Comparison of ENCODE assay signal across 8 cellular contexts in the genomic region with DNA sequence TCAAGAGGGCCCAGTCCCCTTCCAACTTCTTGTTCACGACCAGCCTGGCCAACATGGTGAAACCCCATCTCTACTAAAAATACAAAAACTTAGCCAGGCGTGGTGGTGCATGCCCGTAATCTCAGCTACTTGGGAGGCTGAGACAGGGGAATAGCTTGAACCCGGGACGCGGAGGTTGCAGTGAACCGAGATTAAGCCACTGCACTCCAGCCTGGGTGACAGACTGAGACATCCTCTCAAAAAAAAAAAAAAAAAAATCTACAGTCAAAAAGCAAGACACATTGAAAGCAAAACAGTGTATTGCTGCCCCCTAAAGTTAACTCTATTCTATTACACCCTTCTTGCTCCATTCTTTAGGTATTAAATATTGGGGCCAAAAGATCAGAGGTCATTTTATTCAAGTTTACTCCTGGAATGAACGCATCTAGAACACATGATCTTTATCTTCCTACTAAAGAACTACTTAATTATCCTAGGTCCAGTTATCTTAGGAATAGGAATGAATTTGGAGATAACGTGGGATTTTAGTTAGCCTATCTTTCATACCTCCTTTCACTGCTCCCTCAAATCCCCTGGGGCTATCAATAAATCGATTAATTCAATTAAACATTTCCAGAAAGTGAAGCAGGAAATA. TPM values are rescaled to one million over a fixed set of nuclear protein-coding genes. Genes with fewer than 3 reads are reported as not detected.
A peak's percentile ranks its signal among the peaks of the same experiment; 100 is the strongest.
DNase-seq lines count a peak whose midpoint lies in the region; ATAC-seq and TF ChIP-seq lines count a peak whose summit lies in the region.

No MANE protein-coding gene starts in this region.

- H3K4me3 ChIP-seq in heart left ventricle (peak overlapping the region in 7 of 12 donors; percentile 5 to 94 (median 13)), HCT116 (replicated peaks in 1 of 2; ENCODE audit: low read depth in 1 of 2, low read length in 2 of 2) (peak overlapping the region; percentile 83 to 87), subcutaneous abdominal adipose tissue (ENCODE audit: low read depth in 1 of 5, low read length in 5 of 5) (peak overlapping the region in 3 of 5 donors; percentile 19 to 62 (median 37))

- DNase-seq in heart left ventricle (peak in 1 of 5 donors; percentile 39), Right ventricle myocardium superior (no peak), HCT116 (ENCODE audit: low read depth, low spot score) (no peak), NCI-H524 treated with DMSO at 0.1 percent for 48 hours (lab: John Stamatoyannopoulos, UW) (peak; percentile 29), immature natural killer cell (peak; percentile 63 to 74 (median 74))
- no peak for DNase-seq in activated naive CD8-positive, alpha-beta T cell treated with anti-CD3 and anti-CD28 coated beads, Interleukin-2, amount 10 ng/mL, durations not matched to agents 7 days and 5 days

- TF ChIP-seq CTCF in heart left ventricle (IDR thresholded peaks at IDR 0.05) (peak; percentile 36 to 71 (median 56)), HCT116 (IDR thresholded peaks at IDR 0.05 in 2 of 3, conservative IDR thresholded peaks at IDR 0.05 in 1 of 3; ENCODE audit: borderline replicate concordance in 1 of 3, insufficient read depth in 1 of 3, low read depth in 2 of 3, low read length in 2 of 3) (peak in 2 of 3 experiments; percentile 36 to 47; a peak in 4 of 6 replicates)

- TF ChIP-seq POLR2A in heart left ventricle (IDR thresholded peaks at IDR 0.05), result no peak
- TF ChIP-seq POLR2A in HCT116 (IDR thresholded peaks at IDR 0.05; ENCODE audit: borderline replicate concordance, extremely low read depth, insufficient read depth, insufficient read length), result no peak

- RAD21 ChIA-PET in HCT116 (lab: Charles Lee; ENCODE audit: low non-redundant PET in 1 of 2, low total read pairs in 2 of 2, uncharacterized antibody in 2 of 2, unreplicated experiment in 2 of 2), result interaction anchor here in 1 of 2 experiments (1.0 kb wide), 1 partner anchor 204 kb away, joined by 6 read pairs; no protein-coding TSS in a partner anchor

- peaks cover 0 to 52% (median 39%) of the 10 kb centered on the region in 12 donors for H3K4me1 ChIP-seq in heart left ventricle
- H3K4me1 ChIP-seq in HCT116 (ENCODE audit: control insufficient read depth in 1 of 2, insufficient read depth in 2 of 2, low read length in 2 of 2), result peaks cover 11 to 41% of the 10 kb centered on the region in 2 experiments; a peak in 3 of 4 replicates
- peaks cover 3 to 46% (median 44%) of the 10 kb centered on the region in 5 donors for H3K4me1 ChIP-seq in subcutaneous abdominal adipose tissue (ENCODE audit: control insufficient read depth in 5 of 5, insufficient read depth in 5 of 5, low read length in 5 of 5)

- intact Hi-C loops in heart left ventricle (cut with DNase I) (loop anchor here in 7 of 10 donors (2.0 to 10.0 kb wide), 7 partner anchors 204 to 534 kb away; a partner anchor contains a TSS), Right ventricle myocardium superior (cut with DNase I) (loop anchor here (2.0 to 10.0 kb wide), 2 partner anchors 204 to 544 kb away; a partner anchor contains a TSS), HCT116 (cut with micrococcal nuclease) (loop anchor here (2.0 to 10.0 kb wide), 2 partner anchors 204 to 464 kb away; no protein-coding TSS in a partner anchor)

- no peak overlapping the region for H2AFZ ChIP-seq in HCT116 (ENCODE audit: low read depth, low read length, poor library complexity, severe bottlenecking)

- CTCF ChIA-PET in HCT116 (lab: Charles Lee), result interaction anchor here (0.6 kb wide), 1 partner anchor 204 kb away, joined by 4 read pairs; no protein-coding TSS in a partner anchor

- H3K36me3 ChIP-seq in heart left ventricle (peaks cover 4 to 43% (median 34%) of the 10 kb centered on the region in 9 donors), HCT116 (ENCODE audit: control insufficient read depth in 1 of 2, insufficient read depth in 2 of 2, low read length in 2 of 2) (peaks cover 29 to 51% of the 10 kb centered on the region in 2 experiments), subcutaneous abdominal adipose tissue (ENCODE audit: control insufficient read depth in 5 of 5, insufficient read depth in 5 of 5, low read length in 5 of 5) (peaks cover 16 to 30% (median 26%) of the 10 kb centered on the region in 5 donors)

- H3K4me1 Mint-ChIP-seq in activated naive CD8-positive, alpha-beta T cell treated with anti-CD3 and anti-CD28 coated beads, Interleukin-2, amount 10 ng/mL, durations not matched to agents 7 days and 5 days, result peaks cover 31% of the 10 kb centered on the region
- peaks cover 50 to 74% of the 10 kb centered on the region in 2 donors for H3K4me1 Mint-ChIP-seq in immature natural killer cell

- H3K4me2 ChIP-seq in HCT116 (ENCODE audit: low read length), result peak overlapping the region; percentile 91

- no peak for ATAC-seq in heart left ventricle
- ATAC-seq in Right ventricle myocardium superior (ENCODE audit: poor library complexity), result no peak
- no peak for ATAC-seq in HCT116
- no peak for ATAC-seq in activated naive CD8-positive, alpha-beta T cell treated with anti-CD3 and anti-CD28 coated beads, Interleukin-2, amount 10 ng/mL, durations not matched to agents 7 days and 5 days (ENCODE audit: low read depth)
- ATAC-seq in HG03457 (IDR thresholded peaks at IDR 0.05; ENCODE audit: unreplicated experiment), result no peak

- H3K27me3 ChIP-seq in heart left ventricle (no peaks in the 10 kb centered on the region), HCT116 (ENCODE audit: insufficient read depth, low read length) (no peaks in the 10 kb centered on the region), subcutaneous abdominal adipose tissue (ENCODE audit: control insufficient read depth in 5 of 5, insufficient read depth in 4 of 5, low read length in 5 of 5) (no peaks in the 10 kb centered on the region)

- H3K9me3 ChIP-seq in heart left ventricle (no peaks in the 10 kb centered on the region), HCT116 (ENCODE audit: control insufficient read depth in 1 of 2, insufficient read depth in 1 of 2, low read depth in 1 of 2, low read length in 2 of 2) (no peaks in the 10 kb centered on the region), subcutaneous abdominal adipose tissue (ENCODE audit: control insufficient read depth in 5 of 5, low read length in 5 of 5) (no peaks in the 10 kb centered on the region)

- BruUV-seq in HCT116 (replicated peaks; lab: Mats Ljungman, UMichigan), result no TSS peak

- H3K36me3 Mint-ChIP-seq in activated naive CD8-positive, alpha-beta T cell treated with anti-CD3 and anti-CD28 coated beads, Interleukin-2, amount 10 ng/mL, durations not matched to agents 7 days and 5 days, result peaks cover 25% of the 10 kb centered on the region
- H3K36me3 Mint-ChIP-seq in immature natural killer cell, result peaks cover 12 to 20% (median 18%) of the 10 kb centered on the region in 3 donors

- H3K79me2 ChIP-seq in HCT116 (ENCODE audit: insufficient read depth, low read length), result peaks cover 96% of the 10 kb centered on the region

- TF ChIP-seq RAD21 in HCT116 (IDR thresholded peaks at IDR 0.05; ENCODE audit: low read depth), result no peak

- no peaks in the 10 kb centered on the region for H3K9me3 Mint-ChIP-seq in activated naive CD8-positive, alpha-beta T cell treated with anti-CD3 and anti-CD28 coated beads, Interleukin-2, amount 10 ng/mL, durations not matched to agents 7 days and 5 days
- no peaks in the 10 kb centered on the region for H3K9me3 Mint-ChIP-seq in immature natural killer cell

- H3K27ac ChIP-seq in heart left ventricle, result peak overlapping the region in 1 of 12 donors; percentile 9
- peak overlapping the region; percentile 96; the same call in 1 of the 2 replicates for H3K27ac ChIP-seq in HCT116 (ENCODE audit: low read depth, low read length)
- H3K27ac ChIP-seq in subcutaneous abdominal adipose tissue (ENCODE audit: low read depth, low read length), result peak overlapping the region; percentile 26

- 31 to 47% (median 35%) methylated on average over 10 of the region's 10 CpGs for WGBS in heart left ventricle, 4 donors

- no peaks in the 10 kb centered on the region for H3K27me3 Mint-ChIP-seq in activated naive CD8-positive, alpha-beta T cell treated with anti-CD3 and anti-CD28 coated beads, Interleukin-2, amount 10 ng/mL, durations not matched to agents 7 days and 5 days
- peaks cover 5 to 13% (median 12%) of the 10 kb centered on the region in 3 donors for H3K27me3 Mint-ChIP-seq in immature natural killer cell (ENCODE audit: low read depth in 3 of 3)

- H4K20me1 ChIP-seq in HCT116 (ENCODE audit: insufficient read depth), result peaks cover 6% of the 10 kb centered on the region; the same call in 1 of the 2 replicates

- peak overlapping the region; percentile 96 for H3K4me3 Mint-ChIP-seq in activated naive CD8-positive, alpha-beta T cell treated with anti-CD3 and anti-CD28 coated beads, Interleukin-2, amount 10 ng/mL, durations not matched to agents 7 days and 5 days
- H3K4me3 Mint-ChIP-seq in immature natural killer cell, result peak overlapping the region; percentile 49 to 99 (median 60)

- H3K27ac Mint-ChIP-seq in activated naive CD8-positive, alpha-beta T cell treated with anti-CD3 and anti-CD28 coated beads, Interleukin-2, amount 10 ng/mL, durations not matched to agents 7 days and 5 days, result no peak overlapping the region
- peak overlapping the region; percentile 46 to 100 (median 91) for H3K27ac Mint-ChIP-seq in immature natural killer cell

- no peaks in the 10 kb centered on the region for H3K9me2 ChIP-seq in HCT116 (ENCODE audit: insufficient read depth)

- H3K9ac ChIP-seq in HCT116 (ENCODE audit: low read length) (peak overlapping the region; percentile 82), subcutaneous abdominal adipose tissue (ENCODE audit: low read length in 5 of 5) (peak overlapping the region in 2 of 5 donors; percentile 31 to 37)

- POLR2A ChIA-PET in HCT116 (lab: Charles Lee), result no interaction called here
- POLR2A ChIA-PET in activated naive CD8-positive, alpha-beta T cell treated with anti-CD3 and anti-CD28 coated beads, Interleukin-2, amount 10 ng/mL, durations not matched to agents 7 days and 5 days (lab: Charles Lee), result interaction anchor here (0.7 to 0.8 kb wide), 2 partner anchors 211 to 462 kb away, joined by 3 to 5 read pairs; no protein-coding TSS in a partner anchor

RNA-seq across cellular contexts. Expression of a gene that starts 2.4 kb away (rescaled TPM):
- total RNA-seq in heart left ventricle (10 to 100 TPM; 15.3 to 29.2 (median 20.8) TPM), Right ventricle myocardium superior (23.0 TPM), HCT116 (2021; ENCODE audit: unreplicated experiment) (270 TPM)
- polyA plus RNA-seq in heart left ventricle (10 to 100 TPM; 23.0 to 31.3 TPM), immature natural killer cell (100 to 1,000 TPM in 2 of 3 donors, 10 to 100 TPM in 1; 91.5 to 140 (median 130) TPM)
- polyA plus RNA-seq in HCT116 (2012), result 99.6 and 131 TPM in 2 replicates
- total RNA-seq in activated naive CD8-positive, alpha-beta T cell treated with anti-CD3 and anti-CD28 coated beads, Interleukin-2, amount 10 ng/mL, durations not matched to agents 7 days and 5 days, result 10 to 100 TPM; 46.5 to 48.9 TPM

RNA-seq across cellular contexts. Expression of a gene that starts 2.7 kb away (rescaled TPM):
- total RNA-seq in heart left ventricle, result 10 to 100 TPM; 20.3 to 56.4 (median 46.6) TPM
- polyA plus RNA-seq in heart left ventricle, result 10 to 100 TPM; 40.8 to 42.1 TPM
- total RNA-seq in Right ventricle myocardium superior, result 49.1 TPM
- total RNA-seq in HCT116 (2021; ENCODE audit: unreplicated experiment), result 432 TPM
- 96.9 and 149 TPM in 2 replicates for polyA plus RNA-seq in HCT116 (2012)
- 10 to 100 TPM; 82.6 to 83.3 TPM for total RNA-seq in activated naive CD8-positive, alpha-beta T cell treated with anti-CD3 and anti-CD28 coated beads, Interleukin-2, amount 10 ng/mL, durations not matched to agents 7 days and 5 days
- 10 to 100 TPM; 63.7 to 96.1 (median 71.7) TPM for polyA plus RNA-seq in immature natural killer cell

RNA-seq across cellular contexts. Expression of a gene that starts 22.5 kb away (rescaled TPM):
- total RNA-seq in heart left ventricle (10 to 100 TPM in 3 of 9 donors, 1 to 10 TPM in 6; 2.7 to 37.2 (median 5.2) TPM), Right ventricle myocardium superior (9.2 TPM), HCT116 (2021; ENCODE audit: unreplicated experiment) (0.17 TPM)
- polyA plus RNA-seq in heart left ventricle (1 to 10 TPM; 4.8 to 6.4 TPM), immature natural killer cell (not detected)
- 0.05 TPM in 1 of 2 replicates, not detected in the other for polyA plus RNA-seq in HCT116 (2012)
- total RNA-seq in activated naive CD8-positive, alpha-beta T cell treated with anti-CD3 and anti-CD28 coated beads, Interleukin-2, amount 10 ng/mL, durations not matched to agents 7 days and 5 days, result under 1 TPM; 0.36 to 0.54 TPM

Comparison
In these comparisons a context has a peak if more than half of its experiments do, and no peak if none do; other contexts are left out.
1. DNase-seq: peak in NCI-H524 treated with DMSO at 0.1 percent for 48 hours (single experiment) and immature natural killer cell (3 of 3); none in Right ventricle myocardium superior (single experiment), HCT116 (single experiment) and activated naive CD8-positive, alpha-beta T cell treated with anti-CD3 and anti-CD28 coated beads, Interleukin-2, amount 10 ng/mL, durations not matched to agents 7 days and 5 days (single experiment).
2. H3K4me3 ChIP-seq: peak in every context shown above with its lines; median percentile 85 in HCT116; 37 in subcutaneous abdominal adipose tissue; 13 in heart left ventricle.